ENCODE assay signal across 11 cellular contexts in genomic region chr7:47941136-47941844, GRCh38. TPM values are rescaled to one million over a fixed set of nuclear protein-coding genes. Genes with fewer than 3 reads are reported as not detected.
DNase-seq lines count a peak whose midpoint lies in the region; TF ChIP-seq lines count a peak whose summit lies in the region.
"Had no signal": no experiment of that assay in that cellular context is flagged by ENCODE, and none has a peak within 500 bp of the region (broad histone marks: within the 10 kb centered on the region; RNA-seq: fewer than 3 reads in every experiment).

No MANE protein-coding gene starts in this region.

- H3K9me3 Mint-ChIP-seq in glutamatergic neuron (ENCODE audit: unreplicated experiment) = peaks cover 2% of the 10 kb centered on the region

- H3K9me3 ChIP-seq in left ventricle myocardium inferior (replicated peaks) = no peaks in the 10 kb centered on the region
- H3K9me3 ChIP-seq: pancreas had no signal

- H3K27ac ChIP-seq in left ventricle myocardium inferior (replicated peaks) = peak overlapping the region; percentile 93

- DNase-seq in HFF-Myc (ENCODE audit: extremely low read depth, low read depth) (peak; percentile 43), astrocyte of the spinal cord (ENCODE audit: low read depth, low spot score) (peak; percentile 78), left ventricle myocardium inferior (no peak), stromal cell of bone marrow (ENCODE audit: low read depth) (peak; percentile 43), NCI-H82 (lab: John Stamatoyannopoulos, UW) (no peak), medulla oblongata (ENCODE audit: extremely low spot score) (no peak), glutamatergic neuron (no peak)
- DNase-seq in activated T-cell treated with anti-CD3 and anti-CD28 coated beads, Interleukin-2, amount 50 U/mL, for 1 hour = no peak
- DNase-seq: activated CD4-positive, CD25-positive, alpha-beta regulatory T cell treated with anti-CD3 and anti-CD28 coated beads, Interleukin-2, amount 50 U/mL, for 72 hours; effector CD4-positive, alpha-beta T cell; pancreas had no signal

- H3K4me3 ChIP-seq in HFF-Myc (replicated peaks; ENCODE audit: low read depth, low read length) (no peak overlapping the region), astrocyte of the spinal cord (ENCODE audit: low read depth, low read length) (no peak overlapping the region), left ventricle myocardium inferior (peak overlapping the region; percentile 46)
- H3K4me3 ChIP-seq: pancreas had no signal

- H3K36me3 ChIP-seq in left ventricle myocardium inferior = no peaks in the 10 kb centered on the region
- H3K36me3 ChIP-seq: pancreas had no signal

- H3K4me3 Mint-ChIP-seq in glutamatergic neuron (ENCODE audit: unreplicated experiment) = no peak overlapping the region

- intact Hi-C loops in left ventricle myocardium inferior (cut with micrococcal nuclease) = no loop called here

- no peak overlapping the region for H3K27ac Mint-ChIP-seq in glutamatergic neuron (ENCODE audit: unreplicated experiment)

- peaks cover 2% of the 10 kb centered on the region for H3K27me3 Mint-ChIP-seq in glutamatergic neuron (ENCODE audit: unreplicated experiment)

- in situ Hi-C loops in astrocyte of the spinal cord (cut with HindIII; ENCODE audit: low sequenced_read_pairs) = no loop called here

- no peaks in the 10 kb centered on the region for H3K27me3 ChIP-seq in left ventricle myocardium inferior (ENCODE audit: low read depth)
- H3K27me3 ChIP-seq: pancreas had no signal

- no peaks in the 10 kb centered on the region for H3K36me3 Mint-ChIP-seq in glutamatergic neuron (ENCODE audit: unreplicated experiment)

- H3K4me1 Mint-ChIP-seq in glutamatergic neuron (ENCODE audit: low read depth, unreplicated experiment) = peaks cover 11% of the 10 kb centered on the region

- H3K4me1 ChIP-seq in left ventricle myocardium inferior = peaks cover 86% of the 10 kb centered on the region
- H3K4me1 ChIP-seq: pancreas had no signal

- TF ChIP-seq CTCF in HFF-Myc (IDR thresholded peaks at IDR 0.05; ENCODE audit: low read depth, low read length, missing control alignments) (no peak), astrocyte of the spinal cord (IDR thresholded peaks at IDR 0.05; ENCODE audit: low read depth, low read length) (no peak), left ventricle myocardium inferior (IDR thresholded peaks at IDR 0.05; ENCODE audit: borderline replicate concordance) (no peak), glutamatergic neuron (IDR thresholded peaks at IDR 0.05; ENCODE audit: partially characterized antibody, unreplicated experiment) (no peak)

RNA-seq across cellular contexts. Expression of gene PKD1L1, which starts 7.0 kb away (rescaled TPM):
- total RNA-seq in left ventricle myocardium inferior = 1.5 TPM
- 0.17 TPM for total RNA-seq in glutamatergic neuron (ENCODE audit: unreplicated experiment)

RNA-seq across cellular contexts. Expression of gene HUS1, which starts 38.1 kb away (rescaled TPM):
- total RNA-seq in left ventricle myocardium inferior = 26.4 TPM
- 40.6 TPM for total RNA-seq in glutamatergic neuron (ENCODE audit: unreplicated experiment)

Comparison
In these comparisons a context has a peak if more than half of its experiments do, and no peak if none do; other contexts are left out.
1. DNase-seq: peak in HFF-Myc (single experiment), astrocyte of the spinal cord (single experiment) and stromal cell of bone marrow (single experiment); none in left ventricle myocardium inferior (single experiment), NCI-H82 (single experiment), medulla oblongata (single experiment), activated T-cell treated with anti-CD3 and anti-CD28 coated beads, Interleukin-2, amount 50 U/mL, for 1 hour (single experiment) and glutamatergic neuron (single experiment).